ENCODE assay signal across 8 cellular contexts in the genomic region with DNA sequence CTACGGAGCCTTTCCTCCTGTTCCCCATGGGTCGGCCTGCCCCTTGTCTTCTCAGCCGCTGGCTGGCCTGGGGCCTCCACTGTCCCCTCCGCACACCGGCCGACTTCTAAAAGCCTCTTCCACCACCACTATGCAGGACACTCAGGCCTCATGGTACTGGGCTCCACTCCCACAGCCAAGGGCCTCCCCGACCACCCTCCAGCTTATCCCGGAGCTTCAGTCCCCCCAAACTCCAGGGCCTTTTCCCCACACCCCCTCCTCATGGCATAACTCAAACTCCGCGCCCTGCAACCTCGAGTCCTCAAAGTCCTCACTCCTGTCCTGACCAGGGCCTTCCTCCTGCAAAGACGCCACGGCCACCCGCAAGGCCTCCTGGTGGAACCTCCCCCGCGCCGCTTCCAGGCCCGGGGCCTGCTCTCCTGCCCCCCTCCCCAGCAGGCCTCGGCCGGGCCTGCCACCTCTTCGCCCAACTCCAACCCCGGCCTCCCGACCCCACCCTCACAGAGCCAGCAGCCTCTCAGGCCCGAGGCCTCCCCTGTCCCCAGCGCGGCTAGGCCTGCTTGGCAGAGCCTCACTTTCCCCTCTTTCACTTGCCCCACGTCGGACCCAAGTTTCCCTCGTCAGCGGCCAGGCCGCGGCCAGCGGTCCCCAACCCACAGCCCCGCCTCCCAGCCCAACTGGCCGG. TPM values are rescaled to one million over a fixed set of nuclear protein-coding genes. Genes with fewer than 3 reads are reported as not detected.
DNase-seq lines count a peak whose midpoint lies in the region; TF ChIP-seq lines count a peak whose summit lies in the region.

No MANE protein-coding gene starts in this region.

- H3K27ac Mint-ChIP-seq in activated naive CD8-positive, alpha-beta T cell treated with anti-CD3 and anti-CD28 coated beads for 36 hours: peak overlapping the region; percentile 98
- peak overlapping the region; percentile 100 for H3K27ac Mint-ChIP-seq in progenitor cell of endocrine pancreas

- TF ChIP-seq CTCF in Loucy (conservative IDR thresholded peaks at IDR 0.05; ENCODE audit: low read length) (no peak), left ventricle myocardium inferior (IDR thresholded peaks at IDR 0.05; ENCODE audit: borderline replicate concordance) (no peak), progenitor cell of endocrine pancreas (IDR thresholded peaks at IDR 0.05; ENCODE audit: unreplicated experiment) (no peak)

- H3K27me3 ChIP-seq in Loucy (ENCODE audit: insufficient read depth, low read length, poor library complexity, severe bottlenecking) (peaks cover 4% of the 10 kb centered on the region), left ventricle myocardium inferior (ENCODE audit: low read depth) (no peaks in the 10 kb centered on the region)

- no peaks in the 10 kb centered on the region for H3F3A ChIP-seq in Loucy (ENCODE audit: low read depth)

- H3K27me3 Mint-ChIP-seq in activated naive CD8-positive, alpha-beta T cell treated with anti-CD3 and anti-CD28 coated beads for 36 hours: no peaks in the 10 kb centered on the region
- H3K27me3 Mint-ChIP-seq in progenitor cell of endocrine pancreas: no peaks in the 10 kb centered on the region

- no peaks in the 10 kb centered on the region for H3K9me2 ChIP-seq in Loucy (replicated peaks; ENCODE audit: low read depth, low read length)

- peak overlapping the region; percentile 80; the same call in 1 of the 2 replicates for H2AFZ ChIP-seq in Loucy (ENCODE audit: low read length)

- no peaks in the 10 kb centered on the region for H3K9me3 Mint-ChIP-seq in activated naive CD8-positive, alpha-beta T cell treated with anti-CD3 and anti-CD28 coated beads for 36 hours
- no peaks in the 10 kb centered on the region for H3K9me3 Mint-ChIP-seq in progenitor cell of endocrine pancreas (ENCODE audit: low read depth)

- peak overlapping the region; percentile 93 for H3K4me2 ChIP-seq in Loucy (ENCODE audit: low read depth, low read length, poor library complexity, severe bottlenecking)

- H4K20me1 ChIP-seq in Loucy (ENCODE audit: insufficient read depth, low read length, poor library complexity, severe bottlenecking): peaks cover 60% of the 10 kb centered on the region

- peak overlapping the region; percentile 87 for H3K9ac ChIP-seq in Loucy (ENCODE audit: low read depth, low read length, poor library complexity, severe bottlenecking)

- peaks cover 30% of the 10 kb centered on the region for H3K36me3 Mint-ChIP-seq in activated naive CD8-positive, alpha-beta T cell treated with anti-CD3 and anti-CD28 coated beads for 36 hours
- peaks cover 12% of the 10 kb centered on the region for H3K36me3 Mint-ChIP-seq in progenitor cell of endocrine pancreas (ENCODE audit: insufficient read depth)

- DNase-seq in DMS 273 (lab: John Stamatoyannopoulos, UW; ENCODE audit: unreplicated experiment) (peak; percentile 73), DMS 273 treated with DMSO at 0.1 percent for 48 hours (lab: John Stamatoyannopoulos, UW) (no peak), left ventricle myocardium inferior (no peak), progenitor cell of endocrine pancreas (ENCODE audit: low spot score, unreplicated experiment) (no peak), SIG-M5 treated with dmso at 0.1 percent for 504 hours (lab: John Stamatoyannopoulos, UW; ENCODE audit: unreplicated experiment) (no peak), NK-92 (lab: John Stamatoyannopoulos, UW; ENCODE audit: unreplicated experiment) (no peak)
- peak; percentile 51 for DNase-seq in activated naive CD8-positive, alpha-beta T cell treated with anti-CD3 and anti-CD28 coated beads for 36 hours

- H3K4me3 ChIP-seq in Loucy (ENCODE audit: low read length, poor library complexity, severe bottlenecking) (peak overlapping the region; percentile 81), left ventricle myocardium inferior (peak overlapping the region; percentile 99)

- intact Hi-C loops in left ventricle myocardium inferior (cut with micrococcal nuclease): no loop called here

- H3K27ac ChIP-seq in left ventricle myocardium inferior (replicated peaks): peak overlapping the region; percentile 98

- H3K4me1 ChIP-seq in Loucy (ENCODE audit: insufficient read depth, low read length, poor library complexity, severe bottlenecking) (peaks cover 33% of the 10 kb centered on the region), left ventricle myocardium inferior (peaks cover 82% of the 10 kb centered on the region)

- H3K4me1 Mint-ChIP-seq in activated naive CD8-positive, alpha-beta T cell treated with anti-CD3 and anti-CD28 coated beads for 36 hours: peaks cover 24% of the 10 kb centered on the region
- peaks cover 22% of the 10 kb centered on the region for H3K4me1 Mint-ChIP-seq in progenitor cell of endocrine pancreas (ENCODE audit: low read depth)

- H3K36me3 ChIP-seq in Loucy (ENCODE audit: insufficient read depth, low read length): peaks cover 15% of the 10 kb centered on the region; the same call in 1 of the 2 replicates
- H3K36me3 ChIP-seq in left ventricle myocardium inferior: peaks cover 19% of the 10 kb centered on the region

- H3K79me2 ChIP-seq in Loucy (ENCODE audit: insufficient read depth, low read length): peaks cover 83% of the 10 kb centered on the region

- peak overlapping the region; percentile 99 for H3K4me3 Mint-ChIP-seq in activated naive CD8-positive, alpha-beta T cell treated with anti-CD3 and anti-CD28 coated beads for 36 hours
- peak overlapping the region; percentile 99 for H3K4me3 Mint-ChIP-seq in progenitor cell of endocrine pancreas (ENCODE audit: low read depth)

- H3K9me3 ChIP-seq in Loucy (ENCODE audit: insufficient read depth, low read depth, low read length) (no peaks in the 10 kb centered on the region), left ventricle myocardium inferior (replicated peaks) (no peaks in the 10 kb centered on the region)

RNA-seq across cellular contexts. Expression of a gene that starts 1.9 kb away (rescaled TPM):
- total RNA-seq in activated naive CD8-positive, alpha-beta T cell treated with anti-CD3 and anti-CD28 coated beads for 36 hours: 10 to 100 TPM; 33.6 to 35.6 TPM
- 38.8 TPM for total RNA-seq in left ventricle myocardium inferior
- 100 and 103 TPM in 2 replicates for total RNA-seq in progenitor cell of endocrine pancreas

RNA-seq across cellular contexts. Expression of a gene that starts 1.9 kb away (rescaled TPM):
- 100 to 1,000 TPM; 455 to 457 TPM for total RNA-seq in activated naive CD8-positive, alpha-beta T cell treated with anti-CD3 and anti-CD28 coated beads for 36 hours
- total RNA-seq in left ventricle myocardium inferior (1,085 TPM), progenitor cell of endocrine pancreas (221 and 228 TPM in 2 replicates)

RNA-seq across cellular contexts. Expression of a gene that starts 39.1 kb away (rescaled TPM):
- total RNA-seq in activated naive CD8-positive, alpha-beta T cell treated with anti-CD3 and anti-CD28 coated beads for 36 hours: 10 to 100 TPM; 32.0 to 32.5 TPM
- total RNA-seq in left ventricle myocardium inferior (14.1 TPM), progenitor cell of endocrine pancreas (25.0 and 30.3 TPM in 2 replicates)

RNA-seq across cellular contexts. Expression of a gene that starts 54.0 kb away (rescaled TPM):
- total RNA-seq in activated naive CD8-positive, alpha-beta T cell treated with anti-CD3 and anti-CD28 coated beads for 36 hours: 10 to 100 TPM; 61.8 to 66.3 TPM
- total RNA-seq in left ventricle myocardium inferior (0.71 TPM), progenitor cell of endocrine pancreas (17.0 and 17.3 TPM in 2 replicates)

Comparison
In these comparisons a context has a peak if more than half of its experiments do, and no peak if none do; other contexts are left out.
1. DNase-seq: peak in DMS 273 (single experiment) and activated naive CD8-positive, alpha-beta T cell treated with anti-CD3 and anti-CD28 coated beads for 36 hours (single experiment); none in DMS 273 treated with DMSO at 0.1 percent for 48 hours (single experiment), left ventricle myocardium inferior (single experiment), progenitor cell of endocrine pancreas (single experiment), SIG-M5 treated with dmso at 0.1 percent for 504 hours (single experiment) and NK-92 (single experiment).